ENCODE assay signal across 8 cellular contexts in the genomic region with DNA sequence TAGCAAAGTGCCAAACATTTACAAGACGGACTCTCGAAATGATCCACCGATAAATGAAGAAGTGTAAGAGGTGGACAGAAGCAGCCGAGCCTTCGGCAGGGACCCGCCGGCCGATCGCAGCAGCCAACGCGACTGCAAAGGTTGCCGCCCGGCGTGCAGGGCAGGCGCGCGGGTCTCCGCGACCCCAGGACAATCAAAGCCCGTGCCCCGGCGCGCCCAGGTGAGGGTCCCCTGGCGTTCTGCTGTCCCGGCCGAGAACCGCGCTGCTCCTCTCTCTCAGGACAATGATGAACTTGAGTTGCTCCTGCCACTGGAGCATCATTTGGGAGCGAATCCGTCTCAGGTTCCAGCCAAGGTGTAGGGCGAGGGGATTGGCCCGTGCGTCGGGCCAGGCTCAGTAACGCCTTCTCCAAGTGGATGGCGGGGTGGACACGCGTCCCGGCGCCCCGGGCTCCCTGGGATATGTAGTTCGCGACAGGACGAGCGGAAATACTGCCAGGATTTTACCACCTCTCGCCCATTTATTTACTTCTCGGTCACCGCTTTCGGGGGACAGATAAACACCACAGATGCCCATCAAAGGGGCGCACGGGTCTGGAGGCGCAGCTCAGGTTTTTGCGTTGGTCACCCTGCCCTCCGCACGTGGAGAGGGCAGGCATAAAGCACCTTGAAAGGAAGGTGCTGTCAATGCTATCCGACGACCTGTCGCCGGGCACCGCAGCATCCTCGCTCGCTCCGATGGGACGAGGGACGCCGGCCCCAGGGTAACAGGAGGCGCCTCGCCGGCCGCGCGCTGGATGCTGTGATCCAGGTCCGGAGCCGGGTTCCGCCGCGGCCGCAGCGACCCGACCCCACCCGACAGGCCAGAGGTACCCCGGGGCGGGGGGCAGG.
DNase-seq lines count a peak whose midpoint lies in the region; ATAC-seq and TF ChIP-seq lines count a peak whose summit lies in the region.

A gene with protein sequence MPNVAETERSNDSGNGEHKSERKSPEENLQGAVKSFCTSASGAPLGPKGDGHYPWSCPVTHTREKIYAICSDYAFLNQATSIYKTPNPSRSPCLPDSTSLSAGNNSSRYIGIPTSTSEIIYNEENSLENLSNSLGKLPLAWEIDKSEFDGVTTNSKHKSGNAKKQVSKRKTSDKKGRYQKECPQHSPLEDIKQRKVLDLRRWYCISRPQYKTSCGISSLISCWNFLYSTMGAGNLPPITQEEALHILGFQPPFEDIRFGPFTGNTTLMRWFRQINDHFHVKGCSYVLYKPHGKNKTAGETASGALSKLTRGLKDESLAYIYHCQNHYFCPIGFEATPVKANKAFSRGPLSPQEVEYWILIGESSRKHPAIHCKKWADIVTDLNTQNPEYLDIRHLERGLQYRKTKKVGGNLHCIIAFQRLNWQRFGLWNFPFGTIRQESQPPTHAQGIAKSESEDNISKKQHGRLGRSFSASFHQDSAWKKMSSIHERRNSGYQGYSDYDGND (plus strand): TSS at position 467 of the 891 bp plus-strand sequence. CDS start 8,149 bp downstream, outside the sequence.
A gene (minus strand): TSS at position 324 of the 891 bp plus-strand sequence. CDS start 306 bp downstream, at position 18.

- no peaks in the 10 kb centered on the region for H3K9me3 ChIP-seq in HUES48 (ENCODE audit: control insufficient read depth, insufficient read depth, low read length)

- DNase-seq in DMS 273 (lab: John Stamatoyannopoulos, UW; ENCODE audit: unreplicated experiment) = peak; percentile 96
- peak; percentile 93 for DNase-seq in OCI-M1 (lab: John Stamatoyannopoulos, UW)
- peak; percentile 38 for DNase-seq in activated T-cell treated with anti-CD3 and anti-CD28 coated beads for 4 hours
- DNase-seq in epithelial cell of esophagus (ENCODE audit: low read depth) = peak; percentile 98
- DNase-seq in midbrain (lab: John Stamatoyannopoulos, UW) = peak; percentile 91
- DNase-seq in stimulated activated CD8-positive, alpha-beta memory T cell treated with anti-CD3 and anti-CD28 coated beads, Interleukin-7, amount 100 ng/mL, for 1 hour (ENCODE audit: low read depth in 2 of 2) = peak; percentile 32 to 38

- H3K4me3 ChIP-seq in HUES48 (ENCODE audit: low read depth, low read length) (peak within 1 kb of the TSS; percentile 79), epithelial cell of esophagus (ENCODE audit: low read length) (peak within 1 kb of the TSS; percentile 76)

- H3K36me3 ChIP-seq in HUES48 (ENCODE audit: control insufficient read depth, insufficient read depth, low read length) = no peaks in the 10 kb centered on the region

- H3K27me3 ChIP-seq in HUES48 (ENCODE audit: control insufficient read depth, insufficient read depth, low read length) = peaks cover 20% of the 10 kb centered on the region

- peak; percentile 82 for ATAC-seq in GM21447 (IDR thresholded peaks at IDR 0.05; ENCODE audit: unreplicated experiment)

- peaks cover 10% of the 10 kb centered on the region for H3K4me1 ChIP-seq in HUES48 (ENCODE audit: control insufficient read depth, insufficient read depth, low read length)

- H3K27ac ChIP-seq in HUES48 (ENCODE audit: low read depth, low read length) = no peak within 1 kb of the TSS

- H3K9ac ChIP-seq in HUES48 (ENCODE audit: low read depth, low read length) = peak within 1 kb of the TSS; percentile 14

- TF ChIP-seq CTCF in epithelial cell of esophagus (IDR thresholded peaks at IDR 0.05; ENCODE audit: insufficient read depth, low read depth, low read length, missing control alignments) = no peak

Comparison
In these comparisons a context has a peak if more than half of its experiments do, and no peak if none do; other contexts are left out.
1. DNase-seq: peak in every context shown above with its lines; median percentile 98 in epithelial cell of esophagus; 96 in DMS 273; 93 in OCI-M1; 91 in midbrain; 38 in activated T-cell treated with anti-CD3 and anti-CD28 coated beads for 4 hours; 35 in stimulated activated CD8-positive, alpha-beta memory T cell treated with anti-CD3 and anti-CD28 coated beads, Interleukin-7, amount 100 ng/mL, for 1 hour.